ENCODE assay signal across 15 cellular contexts in genomic region chrX:6695717-6696116, GRCh38.
DNase-seq lines count a peak whose midpoint lies in the region; ATAC-seq and TF ChIP-seq lines count a peak whose summit lies in the region.
"Had no signal": no experiment of that assay in that cellular context is flagged by ENCODE, and none has a peak within 500 bp of the region (broad histone marks: within the 10 kb centered on the region; RNA-seq: fewer than 3 reads in every experiment).

No MANE protein-coding gene starts in this region.

- TF ChIP-seq CTCF in GM23338 (conservative IDR thresholded peaks at IDR 0.05; ENCODE audit: low read depth in 2 of 2) (no peak), neural crest cell (conservative IDR thresholded peaks at IDR 0.05) (no peak)

- H3K4me2 ChIP-seq in GM23338 = no peak overlapping the region
- H3K4me2 ChIP-seq: BLaER1 treated with 17β-estradiol and CSF1 and Interleukin-3, amounts not matched to agents 10 nM and 100 nM had no signal

- H3K27ac Mint-ChIP-seq in GM23338 (peak overlapping the region; percentile 83; the same call in 1 of the 2 replicates), neural crest cell (ENCODE audit: unreplicated experiment) (no peak overlapping the region)
- H3K27ac Mint-ChIP-seq: CD4-positive, CD25-positive, alpha-beta regulatory T cell had no signal

- no peaks in the 10 kb centered on the region for H4K20me1 ChIP-seq in GM23338 (replicated peaks; ENCODE audit: insufficient read depth)
- H4K20me1 ChIP-seq: BLaER1 treated with 17β-estradiol and CSF1 and Interleukin-3, amounts not matched to agents 10 nM and 100 nM had no signal

- H3K36me3 ChIP-seq in GM23338 (ENCODE audit: insufficient read depth) (no peaks in the 10 kb centered on the region), HUES64 (ENCODE audit: insufficient read depth, low read length) (no peaks in the 10 kb centered on the region)
- H3K36me3 ChIP-seq: BLaER1 treated with 17β-estradiol and CSF1 and Interleukin-3, amounts not matched to agents 10 nM and 100 nM; HAP-1 had no signal

- H3K27me3 ChIP-seq in GM23338 (ENCODE audit: insufficient read depth) (no peaks in the 10 kb centered on the region), HUES64 (ENCODE audit: insufficient read depth, low read length) (no peaks in the 10 kb centered on the region)
- H3K27me3 ChIP-seq: BLaER1 treated with 17β-estradiol and CSF1 and Interleukin-3, amounts not matched to agents 10 nM and 100 nM had no signal

- 0 out of 3 replicates have a peak, but pooled peaks cover 2% of the 10 kb centered on the region for H3K9me3 Mint-ChIP-seq in GM23338
- peaks cover 12% of the 10 kb centered on the region for H3K9me3 Mint-ChIP-seq in neural crest cell

- H3K27me3 Mint-ChIP-seq in GM23338 (ENCODE audit: insufficient read depth, low read depth, poor library complexity) (peaks cover 4% of the 10 kb centered on the region), neural crest cell (ENCODE audit: low read depth) (no peaks in the 10 kb centered on the region)
- H3K27me3 Mint-ChIP-seq: CD4-positive, CD25-positive, alpha-beta regulatory T cell had no signal

- DNase-seq in GM23338 (ENCODE audit: low spot score) (peak; percentile 44), neural crest cell (ENCODE audit: low read depth, low spot score) (no peak), substantia nigra (lab: John Stamatoyannopoulos, UW) (no peak), NCI-H82 treated with DMSO at 0.1 percent for 48 hours (lab: John Stamatoyannopoulos, UW; ENCODE audit: unreplicated experiment) (no peak), SK-N-DZ (ENCODE audit: low spot score) (no peak)
- no peak for DNase-seq in stimulated activated CD4-positive, alpha-beta T cell treated with anti-CD3 and anti-CD28 coated beads, Interleukin-4, amount 100 ng/mL, for 24 hours
- DNase-seq: ACHN; CD4-positive, CD25-positive, alpha-beta regulatory T cell; DMS53; GM23248; IMR-90; KBM-7 had no signal

- H3K4me1 Mint-ChIP-seq in GM23338 (peaks cover 27% of the 10 kb centered on the region; the same call in 2 of the 3 replicates), neural crest cell (peaks cover 40% of the 10 kb centered on the region)
- H3K4me1 Mint-ChIP-seq: CD4-positive, CD25-positive, alpha-beta regulatory T cell had no signal

- WGBS in HUES64 = 33% methylated on average over 3 of the region's 5 CpGs

- H3K4me1 ChIP-seq in GM23338 (ENCODE audit: insufficient read depth) (peaks cover 30% of the 10 kb centered on the region), HUES64 (ENCODE audit: insufficient read depth, low read length) (peaks cover 39% of the 10 kb centered on the region)
- H3K4me1 ChIP-seq: BLaER1 treated with 17β-estradiol and CSF1 and Interleukin-3, amounts not matched to agents 10 nM and 100 nM; HAP-1 had no signal

- peak; percentile 68 for ATAC-seq in GM23338

- H3K27ac ChIP-seq in GM23338 (ENCODE audit: low read depth) (peak overlapping the region; percentile 95), HUES64 (ENCODE audit: low read depth, low read length) (peak overlapping the region; percentile 57), substantia nigra (ENCODE audit: low read depth, low read length, poor library complexity, severe bottlenecking) (no peak overlapping the region)
- H3K27ac ChIP-seq: BLaER1 treated with 17β-estradiol and CSF1 and Interleukin-3, amounts not matched to agents 10 nM and 100 nM; GM23248 had no signal

- H3K4me3 ChIP-seq in GM23338 (no peak overlapping the region), HUES64 (ENCODE audit: low read length) (no peak overlapping the region)
- H3K4me3 ChIP-seq: BLaER1 treated with 17β-estradiol and CSF1 and Interleukin-3, amounts not matched to agents 10 nM and 100 nM; GM23248; HAP-1 had no signal

- H3K36me3 Mint-ChIP-seq in GM23338 (ENCODE audit: low read depth) (peaks cover 2% of the 10 kb centered on the region; the same call in 2 of the 3 replicates), neural crest cell (ENCODE audit: low read depth) (peaks cover 9% of the 10 kb centered on the region)
- H3K36me3 Mint-ChIP-seq: CD4-positive, CD25-positive, alpha-beta regulatory T cell had no signal

- H3K79me2 ChIP-seq in GM23338 (replicated peaks; ENCODE audit: insufficient read depth) = no peaks in the 10 kb centered on the region

- H2AFZ ChIP-seq in GM23338 = no peak overlapping the region
- H2AFZ ChIP-seq: GM23248 had no signal

- no peaks in the 10 kb centered on the region for H3F3A ChIP-seq in GM23338 (replicated peaks; ENCODE audit: low read depth)

- H3K4me3 Mint-ChIP-seq in GM23338 (no peak overlapping the region), neural crest cell (peak overlapping the region; percentile 33)
- H3K4me3 Mint-ChIP-seq: CD4-positive, CD25-positive, alpha-beta regulatory T cell had no signal

- no peaks in the 10 kb centered on the region for H3K9me2 ChIP-seq in GM23338 (ENCODE audit: insufficient read depth)

- H3K9ac ChIP-seq in HUES64 (ENCODE audit: low read depth, low read length) = no peak overlapping the region
- H3K9ac ChIP-seq: BLaER1 treated with 17β-estradiol and CSF1 and Interleukin-3, amounts not matched to agents 10 nM and 100 nM; GM23248 had no signal

- H3K9me3 ChIP-seq in HUES64 (ENCODE audit: insufficient read depth, low read depth, low read length) = no peaks in the 10 kb centered on the region
- H3K9me3 ChIP-seq: HAP-1 had no signal

TF ChIP-seq in GM23338, 12 proteins besides CTCF, POLR2A, EP300 and RAD21 (continues in another document):
- TF ChIP-seq JUNB (IDR thresholded peaks at IDR 0.05; ENCODE audit: unreplicated experiment) = no peak
- TF ChIP-seq, protein P1, sequence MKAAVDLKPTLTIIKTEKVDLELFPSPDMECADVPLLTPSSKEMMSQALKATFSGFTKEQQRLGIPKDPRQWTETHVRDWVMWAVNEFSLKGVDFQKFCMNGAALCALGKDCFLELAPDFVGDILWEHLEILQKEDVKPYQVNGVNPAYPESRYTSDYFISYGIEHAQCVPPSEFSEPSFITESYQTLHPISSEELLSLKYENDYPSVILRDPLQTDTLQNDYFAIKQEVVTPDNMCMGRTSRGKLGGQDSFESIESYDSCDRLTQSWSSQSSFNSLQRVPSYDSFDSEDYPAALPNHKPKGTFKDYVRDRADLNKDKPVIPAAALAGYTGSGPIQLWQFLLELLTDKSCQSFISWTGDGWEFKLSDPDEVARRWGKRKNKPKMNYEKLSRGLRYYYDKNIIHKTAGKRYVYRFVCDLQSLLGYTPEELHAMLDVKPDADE (IDR thresholded peaks at IDR 0.05) = no peak
- TF ChIP-seq STAT1 (IDR thresholded peaks at IDR 0.05; ENCODE audit: unreplicated experiment) = no peak
- no peak for TF ChIP-seq POLR2AphosphoS5 (IDR thresholded peaks at IDR 0.05; ENCODE audit: low read depth)
- no peak for TF ChIP-seq REST (IDR thresholded peaks at IDR 0.05; ENCODE audit: unreplicated experiment)
- TF ChIP-seq EZH2phosphoT487 (IDR thresholded peaks at IDR 0.05; ENCODE audit: unreplicated experiment) = no peak
